9 cellular contexts compared by ENCODE assay signal in genomic region chr5:148477429-148477828, GRCh38.
"Had no signal": no experiment of that assay in that cellular context is flagged by ENCODE, and none has a peak within 500 bp of the region (broad histone marks: within the 10 kb centered on the region; RNA-seq: fewer than 3 reads in every experiment).

No MANE protein-coding gene starts in this region.

- H3K9me3 ChIP-seq: HAP-1 had no signal

- H3K36me3 ChIP-seq: HAP-1 had no signal

- H3K4me3 ChIP-seq: GM23248, GM23338, HAP-1 had no signal

- DNase-seq: GM23248, H7, H9, HCEC 1CT, HFFc6 had no signal

- H3K27ac ChIP-seq: GM23248 had no signal

- FAIRE-seq: H1, H54 had no signal

- H3K4me2 ChIP-seq: GM23338 had no signal

- H3K9ac ChIP-seq: GM23248 had no signal

- H2AFZ ChIP-seq: GM23248, GM23338 had no signal
